ENCODE assay signal across 8 cellular contexts in genomic region chr2:152542995-152543481, GRCh38.
DNase-seq lines count a peak whose midpoint lies in the region; ATAC-seq and TF ChIP-seq lines count a peak whose summit lies in the region.

No MANE protein-coding gene starts in this region.

- ATAC-seq in HG03108 (IDR thresholded peaks at IDR 0.05; ENCODE audit: unreplicated experiment), result no peak
- ATAC-seq in HG03354 (IDR thresholded peaks at IDR 0.05; ENCODE audit: poor library complexity, severe bottlenecking, unreplicated experiment), result no peak

- H3F3A ChIP-seq in neural progenitor cell (ENCODE audit: low read depth), result peaks cover 17% of the 10 kb centered on the region

- DNase-seq in AG10803 (ENCODE audit: low read depth) (peak; percentile 91), OCI-LY7 (ENCODE audit: low spot score) (no peak), esophagus muscularis mucosa (ENCODE audit: extremely low spot score) (no peak), neural progenitor cell (ENCODE audit: low spot score) (peak; percentile 77), UCSD-AML1 (lab: John Stamatoyannopoulos, UW; ENCODE audit: unreplicated experiment) (no peak), NCI-H2227 treated with DMSO at 0.1 percent for 48 hours (lab: John Stamatoyannopoulos, UW) (no peak)

- no peaks in the 10 kb centered on the region for H3K9me2 ChIP-seq in OCI-LY7 (ENCODE audit: insufficient read depth, low read length)

- intact Hi-C loops in OCI-LY7 (cut with micrococcal nuclease; ENCODE audit: unreplicated experiment) (no loop called here), esophagus muscularis mucosa (cut with DNase I) (no loop called here)

- TF ChIP-seq EP300 in esophagus muscularis mucosa (IDR thresholded peaks at IDR 0.05), result no peak

- H3K4me2 ChIP-seq in OCI-LY7 (ENCODE audit: low read length) (no peak overlapping the region), neural progenitor cell (peak overlapping the region; percentile 29)

- peaks cover 41% of the 10 kb centered on the region for H3K4me1 Mint-ChIP-seq in neural progenitor cell

- H3K4me1 ChIP-seq in OCI-LY7 (ENCODE audit: insufficient read depth, low read length, poor library complexity, severe bottlenecking) (peaks cover 4% of the 10 kb centered on the region), esophagus muscularis mucosa (peaks cover 0 to 22% (median 13%) of the 10 kb centered on the region in 4 donors), neural progenitor cell (peaks cover 36% of the 10 kb centered on the region)

- H3K9me3 ChIP-seq in OCI-LY7 (ENCODE audit: low read length), result no peaks in the 10 kb centered on the region
- H3K9me3 ChIP-seq in esophagus muscularis mucosa, result no peaks in the 10 kb centered on the region
- H3K9me3 ChIP-seq in neural progenitor cell (ENCODE audit: low read depth), result no peaks in the 10 kb centered on the region

- 32% methylated on average over 4 of the region's 4 CpGs for WGBS in esophagus muscularis mucosa

- H3K4me3 Mint-ChIP-seq in neural progenitor cell, result no peak overlapping the region

- H3K9me3 Mint-ChIP-seq in neural progenitor cell, result no peaks in the 10 kb centered on the region

- H2AFZ ChIP-seq in OCI-LY7 (ENCODE audit: low read length), result 0 out of 2 replicates have a peak overlapping the region, but pooled peaks have one; percentile 25
- no peak overlapping the region for H2AFZ ChIP-seq in neural progenitor cell (replicated peaks)

- POLR2A ChIA-PET in OCI-LY7 (lab: Charles Lee), result interaction anchor here (0.6 kb wide), 1 partner anchor 517 kb away, joined by 3 read pairs; no protein-coding TSS in a partner anchor

- H3K27me3 Mint-ChIP-seq in neural progenitor cell (ENCODE audit: insufficient read depth, low read depth), result peaks cover 3% of the 10 kb centered on the region

- no peak for TF ChIP-seq CTCF in AG10803 (conservative IDR thresholded peaks at IDR 0.05; ENCODE audit: low read length)
- no peak for TF ChIP-seq CTCF in OCI-LY7 (conservative IDR thresholded peaks at IDR 0.05; ENCODE audit: low read length)
- no peak for TF ChIP-seq CTCF in esophagus muscularis mucosa (IDR thresholded peaks at IDR 0.05)
- TF ChIP-seq CTCF in neural progenitor cell (IDR thresholded peaks at IDR 0.05), result no peak

- H3K36me3 ChIP-seq in OCI-LY7 (ENCODE audit: insufficient read depth, low read length) (no peaks in the 10 kb centered on the region), esophagus muscularis mucosa (peaks cover 0 to 6% (median 0%) of the 10 kb centered on the region in 4 donors), neural progenitor cell (no peaks in the 10 kb centered on the region)

- H3K27ac ChIP-seq in OCI-LY7 (ENCODE audit: low read depth, low read length, poor library complexity, severe bottlenecking) (no peak overlapping the region), esophagus muscularis mucosa (replicated peaks in 1 of 4) (peak overlapping the region; percentile 24 to 43 (median 40)), neural progenitor cell (peak overlapping the region; percentile 78)

- H4K20me1 ChIP-seq in OCI-LY7 (ENCODE audit: insufficient read depth, low read length) (no peaks in the 10 kb centered on the region), neural progenitor cell (ENCODE audit: low read depth) (peaks cover 27% of the 10 kb centered on the region)

- H3K36me3 Mint-ChIP-seq in neural progenitor cell, result peaks cover 10% of the 10 kb centered on the region

- BruUV-seq in OCI-LY7 (replicated peaks; lab: Mats Ljungman, UMichigan), result no TSS peak

- H3K27me3 ChIP-seq in esophagus muscularis mucosa (no peaks in the 10 kb centered on the region), neural progenitor cell (no peaks in the 10 kb centered on the region)

- no peak overlapping the region for H3K4me3 ChIP-seq in AG10803 (ENCODE audit: low read length)
- no peak overlapping the region for H3K4me3 ChIP-seq in OCI-LY7 (ENCODE audit: low read depth, low read length, poor library complexity, severe bottlenecking)
- H3K4me3 ChIP-seq in esophagus muscularis mucosa, result no peak overlapping the region
- H3K4me3 ChIP-seq in neural progenitor cell, result no peak overlapping the region

- H3K9ac ChIP-seq in neural progenitor cell, result no peak overlapping the region

- no peak for TF ChIP-seq POLR2A in esophagus muscularis mucosa (IDR thresholded peaks at IDR 0.05; ENCODE audit: low read depth)

- CTCF ChIA-PET in OCI-LY7 (lab: Charles Lee; ENCODE audit: unreplicated experiment), result interaction anchor here (0.6 kb wide), 1 partner anchor 22 kb away, joined by 3 read pairs; no protein-coding TSS in a partner anchor

- no peaks in the 10 kb centered on the region for H3K79me2 ChIP-seq in OCI-LY7 (ENCODE audit: insufficient read depth, low read depth, low read length)
- H3K79me2 ChIP-seq in neural progenitor cell (ENCODE audit: low read depth), result peaks cover 22% of the 10 kb centered on the region

- H3K27ac Mint-ChIP-seq in neural progenitor cell, result peak overlapping the region; percentile 14

Comparison
In these comparisons a context has a peak if more than half of its experiments do, and no peak if none do; other contexts are left out.
1. DNase-seq: peak in AG10803 (single experiment) and neural progenitor cell (single experiment); none in OCI-LY7 (single experiment), esophagus muscularis mucosa (single experiment), UCSD-AML1 (single experiment) and NCI-H2227 treated with DMSO at 0.1 percent for 48 hours (single experiment).